Comparison of ENCODE assay signal across 21 cellular contexts in the genomic region with DNA sequence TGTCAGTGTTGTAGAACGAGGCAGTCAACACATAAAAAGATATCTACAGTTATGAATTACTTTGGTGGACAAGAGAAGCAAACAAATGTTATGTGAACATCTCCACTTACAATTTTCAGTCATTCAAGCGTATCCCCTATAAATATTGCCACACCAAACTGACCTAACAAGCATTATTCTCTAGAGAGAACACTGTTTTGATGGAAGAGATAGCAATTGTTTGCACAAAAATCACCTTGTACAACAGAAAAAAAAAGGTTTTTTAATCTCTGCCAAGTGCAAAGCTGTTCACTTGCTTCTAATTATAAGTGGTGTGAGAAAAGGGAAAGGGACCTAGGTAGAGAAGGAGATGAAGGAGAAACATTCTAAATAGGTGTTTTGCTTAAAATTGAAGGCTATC.
"Had no signal": no experiment of that assay in that cellular context is flagged by ENCODE, and none has a peak within 500 bp of the region (broad histone marks: within the 10 kb centered on the region; RNA-seq: fewer than 3 reads in every experiment).

No MANE protein-coding gene starts in this region.

- DNase-seq: activated B cell treated with CpG ODN at 0.5 μM for 24 hours; activated CD4-positive, alpha-beta memory T cell treated with anti-CD3 and anti-CD28 coated beads for 36 hours; activated CD4-positive, alpha-beta T cell treated with anti-CD3 and anti-CD28 coated beads, Interleukin-2, amount 10 ng/mL, durations not matched to agents 24 days and 14 days; activated CD8-positive, alpha-beta memory T cell treated with anti-CD3 and anti-CD28 coated beads, Interleukin-2, amount 10 ng/mL, durations not matched to agents 7 days and 5 days; activated CD8-positive, alpha-beta memory T cell treated with anti-CD3 and anti-CD28 coated beads, Interleukin-2, amount 50 U/mL, for 4 hours; activated CD8-positive, alpha-beta T cell treated with anti-CD3 and anti-CD28 coated beads, Interleukin-2, amount 10 ng/mL, durations not matched to agents 7 days and 5 days; activated gamma-delta T cell; activated naive CD4-positive, alpha-beta T cell; activated naive CD4-positive, alpha-beta T cell treated with anti-CD3 and anti-CD28 coated beads, Interleukin-2, amount 10 ng/mL, durations not matched to agents 7 days and 5 days; activated naive CD8-positive, alpha-beta T cell treated with anti-CD3 and anti-CD28 coated beads, Interleukin-2, amount 10 ng/mL, durations not matched to agents 7 days and 5 days; activated T-cell treated with anti-CD3 and anti-CD28 coated beads, Interleukin-2, amount 50 U/mL, for 24 hours; activated T-cell treated with anti-CD3 and anti-CD28 coated beads, Interleukin-2, amount 50 U/mL, for 72 hours; central memory CD4-positive, alpha-beta T cell; cerebellar nuclear complex; colonic mucosa; effector CD8-positive, alpha-beta T cell; foreskin fibroblast; head of caudate nucleus; T-helper 17 cell; T1000; WERI-Rb-1 had no signal
